In genomic region chr15:53307952-53308624, GRCh38 we compare ENCODE assay signal across 1 cellular context.
TF ChIP-seq lines count a peak whose summit lies in the region.

No MANE protein-coding gene starts in this region.

TF ChIP-seq in GM23338, 12 proteins besides CTCF, POLR2A, EP300 and RAD21 (continued from another document):
- TF ChIP-seq REST (IDR thresholded peaks at IDR 0.05; ENCODE audit: unreplicated experiment) = no peak
- no peak for TF ChIP-seq EZH2phosphoT487 (IDR thresholded peaks at IDR 0.05; ENCODE audit: unreplicated experiment)
- TF ChIP-seq POLR2AphosphoS5 (IDR thresholded peaks at IDR 0.05; ENCODE audit: low read depth) = no peak
